Comparison of ENCODE assay signal across 11 cellular contexts in genomic region chr20:49913399-49914047, GRCh38. TPM values are rescaled to one million over a fixed set of nuclear protein-coding genes. Genes with fewer than 3 reads are reported as not detected.
DNase-seq lines count a peak whose midpoint lies in the region; ATAC-seq, FAIRE-seq and TF ChIP-seq lines count a peak whose summit lies in the region.
"Had no signal": no experiment of that assay in that cellular context is flagged by ENCODE, and none has a peak within 500 bp of the region (broad histone marks: within the 10 kb centered on the region; RNA-seq: fewer than 3 reads in every experiment).

No MANE protein-coding gene starts in this region.

- peak overlapping the region; percentile 97 for H3K4me2 ChIP-seq in astrocyte (ENCODE audit: low read length)

- ATAC-seq in heart left ventricle: no peak
- ATAC-seq in GM19324 (IDR thresholded peaks at IDR 0.05; ENCODE audit: low FRiP score, unreplicated experiment): no peak

- FAIRE-seq in astrocyte (lab: Jason Lieb, UNC): no peak

- no peaks in the 10 kb centered on the region for H3K27me3 ChIP-seq in left ventricle myocardium inferior (ENCODE audit: low read depth)
- H3K27me3 ChIP-seq in heart left ventricle: no peaks in the 10 kb centered on the region
- H3K27me3 ChIP-seq in astrocyte (ENCODE audit: insufficient read depth, low read length): no peaks in the 10 kb centered on the region
- H3K27me3 ChIP-seq: neutrophil had no signal

- H3K4me1 ChIP-seq in left ventricle myocardium inferior: peaks cover 87% of the 10 kb centered on the region
- peaks cover 9 to 73% (median 53%) of the 10 kb centered on the region in 12 donors for H3K4me1 ChIP-seq in heart left ventricle
- H3K4me1 ChIP-seq in astrocyte (ENCODE audit: insufficient read depth, low read length): peaks cover 29% of the 10 kb centered on the region

- H3K9me3 ChIP-seq in left ventricle myocardium inferior (replicated peaks) (no peaks in the 10 kb centered on the region), heart left ventricle (no peaks in the 10 kb centered on the region), astrocyte (ENCODE audit: insufficient read depth, low read depth, low read length) (no peaks in the 10 kb centered on the region)
- H3K9me3 ChIP-seq: neutrophil had no signal

- WGBS in heart left ventricle, 4 donors: 68 to 77% (median 72%) methylated on average over 16 of the region's 16 CpGs

- H3K27ac Mint-ChIP-seq in astrocyte (ENCODE audit: unreplicated experiment): peak overlapping the region; percentile 91
- peak overlapping the region; percentile 50 for H3K27ac Mint-ChIP-seq in mesothelial cell of epicardium

- TF ChIP-seq POLR2A in heart left ventricle (IDR thresholded peaks at IDR 0.05): no peak

- H3K27ac ChIP-seq in left ventricle myocardium inferior (replicated peaks) (peak overlapping the region; percentile 45), heart left ventricle (peak overlapping the region in 1 of 12 donors; percentile 20), astrocyte (ENCODE audit: low read depth, low read length) (no peak overlapping the region)

- peaks cover 57% of the 10 kb centered on the region for H4K20me1 ChIP-seq in astrocyte (ENCODE audit: insufficient read depth, low read length)

- H3K79me2 ChIP-seq in astrocyte (ENCODE audit: insufficient read depth, low read length): peaks cover 67% of the 10 kb centered on the region

- H3K4me3 Mint-ChIP-seq in astrocyte (ENCODE audit: unreplicated experiment): peak overlapping the region; percentile 92
- H3K4me3 Mint-ChIP-seq in mesothelial cell of epicardium: peak overlapping the region; percentile 99

- H3K9me3 Mint-ChIP-seq in astrocyte (ENCODE audit: unreplicated experiment) (no peaks in the 10 kb centered on the region), mesothelial cell of epicardium (no peaks in the 10 kb centered on the region)

- DNase-seq in left ventricle myocardium inferior (no peak), heart left ventricle (no peak), astrocyte (ENCODE audit: low read depth) (peak; percentile 16), mesothelial cell of epicardium (ENCODE audit: low spot score in 2 of 2, unreplicated experiment in 2 of 2) (no peak), NCI-H146 (lab: John Stamatoyannopoulos, UW) (no peak), D341Med (ENCODE audit: low spot score) (no peak), NOMO-1 (lab: John Stamatoyannopoulos, UW; ENCODE audit: unreplicated experiment in 2 of 2) (no peak)
- DNase-seq: COR-L47, NCI-H226 had no signal

- intact Hi-C loops in left ventricle myocardium inferior (cut with micrococcal nuclease): no loop called here
- intact Hi-C loops in heart left ventricle (cut with DNase I): loop anchor here in 2 of 10 donors (10.0 kb wide), 2 partner anchors 199 to 299 kb away; partner anchors contain the start of gene B4GALT5 (in 1 of the 2)

- H3K9ac ChIP-seq in astrocyte (ENCODE audit: low read length): peak overlapping the region; percentile 100

- H3K4me1 Mint-ChIP-seq in astrocyte (ENCODE audit: low read depth, unreplicated experiment): peaks cover 16% of the 10 kb centered on the region
- H3K4me1 Mint-ChIP-seq in mesothelial cell of epicardium: peaks cover 24% of the 10 kb centered on the region

- H2AFZ ChIP-seq in astrocyte (ENCODE audit: low read depth, low read length): no peak overlapping the region

- H3K4me3 ChIP-seq in left ventricle myocardium inferior: peak overlapping the region; percentile 96
- peak overlapping the region in 5 of 12 donors; percentile 72 to 98 (median 96) for H3K4me3 ChIP-seq in heart left ventricle
- H3K4me3 ChIP-seq in astrocyte (ENCODE audit: insufficient read depth, low read depth, low read length): no peak overlapping the region

- peaks cover 3% of the 10 kb centered on the region for H3K36me3 ChIP-seq in left ventricle myocardium inferior
- peaks cover 0 to 16% (median 1%) of the 10 kb centered on the region in 9 donors for H3K36me3 ChIP-seq in heart left ventricle
- no peaks in the 10 kb centered on the region for H3K36me3 ChIP-seq in astrocyte (ENCODE audit: insufficient read depth, low read length)

- H3K27me3 Mint-ChIP-seq in astrocyte (ENCODE audit: low read depth, unreplicated experiment) (no peaks in the 10 kb centered on the region), mesothelial cell of epicardium (ENCODE audit: low read depth) (no peaks in the 10 kb centered on the region)

- TF ChIP-seq CTCF in left ventricle myocardium inferior (IDR thresholded peaks at IDR 0.05; ENCODE audit: borderline replicate concordance): no peak
- TF ChIP-seq CTCF in heart left ventricle (IDR thresholded peaks at IDR 0.05): no peak
- no peak for TF ChIP-seq CTCF in astrocyte (IDR thresholded peaks at IDR 0.05; ENCODE audit: insufficient read depth, low read depth, low read length)
- TF ChIP-seq CTCF in mesothelial cell of epicardium (IDR thresholded peaks at IDR 0.05; ENCODE audit: unreplicated experiment): no peak

- peaks cover 2% of the 10 kb centered on the region for H3K36me3 Mint-ChIP-seq in astrocyte (ENCODE audit: low read depth, unreplicated experiment)
- H3K36me3 Mint-ChIP-seq in mesothelial cell of epicardium: peaks cover under 1% of the 10 kb centered on the region

RNA-seq across cellular contexts. Expression of gene SPATA2, which starts 1.8 kb away (rescaled TPM):
- total RNA-seq in left ventricle myocardium inferior (7.6 TPM), heart left ventricle (1 to 10 TPM; 5.9 to 9.3 (median 7.8) TPM), astrocyte (7.2 and 7.3 TPM in 2 replicates), mesothelial cell of epicardium (8.0 to 8.8 TPM (median 8.1 TPM) in 3 replicates)
- polyA plus RNA-seq in heart left ventricle: 1 to 10 TPM; 4.3 to 8.0 TPM

RNA-seq across cellular contexts. Expression of gene RNF114, which starts 22.7 kb away (rescaled TPM):
- total RNA-seq in left ventricle myocardium inferior: 50.8 TPM
- 100 to 1,000 TPM in 2 of 9 donors, 10 to 100 TPM in 7; 42.1 to 128 (median 52.4) TPM for total RNA-seq in heart left ventricle
- 10 to 100 TPM; 36.5 to 48.5 TPM for polyA plus RNA-seq in heart left ventricle
- total RNA-seq in astrocyte: 59.4 and 62.7 TPM in 2 replicates
- 54.2 to 57.1 TPM (median 54.5 TPM) in 3 replicates for total RNA-seq in mesothelial cell of epicardium
